Comparison of ENCODE assay signal across 1 cellular context in the genomic region with DNA sequence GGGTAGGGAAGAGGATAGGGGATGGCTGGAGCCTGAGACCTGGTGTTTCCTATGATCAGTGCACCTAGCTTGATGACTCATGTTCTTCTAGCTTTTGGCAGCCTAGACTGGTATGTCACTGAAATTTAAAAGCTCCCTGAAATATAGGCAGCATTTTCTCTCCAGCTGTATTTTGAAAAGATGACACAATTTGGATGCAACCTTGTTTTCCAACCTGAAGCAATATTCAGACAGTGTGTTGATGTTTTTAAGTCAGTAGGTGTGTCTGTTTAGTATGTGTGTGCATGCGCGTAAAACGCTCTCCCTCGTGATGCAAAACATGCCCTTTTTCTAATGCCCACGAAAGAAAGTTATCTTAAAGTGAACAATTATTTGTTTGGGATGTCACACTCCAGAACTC.
TF ChIP-seq lines count a peak whose summit lies in the region.

No MANE protein-coding gene starts in this region.

TF ChIP-seq in SK-N-SH treated with all-trans-retinoic acid at 6 μM for 48 hours, 23 proteins besides CTCF, POLR2A, EP300 and RAD21 (continued from another document):
- TF ChIP-seq, protein P1, sequence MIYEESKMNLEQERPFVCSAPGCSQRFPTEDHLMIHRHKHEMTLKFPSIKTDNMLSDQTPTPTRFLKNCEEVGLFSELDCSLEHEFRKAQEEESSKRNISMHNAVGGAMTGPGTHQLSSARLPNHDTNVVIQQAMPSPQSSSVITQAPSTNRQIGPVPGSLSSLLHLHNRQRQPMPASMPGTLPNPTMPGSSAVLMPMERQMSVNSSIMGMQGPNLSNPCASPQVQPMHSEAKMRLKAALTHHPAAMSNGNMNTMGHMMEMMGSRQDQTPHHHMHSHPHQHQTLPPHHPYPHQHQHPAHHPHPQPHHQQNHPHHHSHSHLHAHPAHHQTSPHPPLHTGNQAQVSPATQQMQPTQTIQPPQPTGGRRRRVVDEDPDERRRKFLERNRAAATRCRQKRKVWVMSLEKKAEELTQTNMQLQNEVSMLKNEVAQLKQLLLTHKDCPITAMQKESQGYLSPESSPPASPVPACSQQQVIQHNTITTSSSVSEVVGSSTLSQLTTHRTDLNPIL (CRISPR knock-in tag; IDR thresholded peaks at IDR 0.05; ENCODE audit: low read depth) = no peak
- TF ChIP-seq ESRRG (CRISPR knock-in tag; IDR thresholded peaks at IDR 0.05) (no peak), ARNTL (CRISPR knock-in tag; IDR thresholded peaks at IDR 0.05; ENCODE audit: borderline replicate concordance, low read depth) (no peak), ISL1 (CRISPR knock-in tag; IDR thresholded peaks at IDR 0.05) (no peak), BACH2 (CRISPR knock-in tag; IDR thresholded peaks at IDR 0.05; ENCODE audit: borderline replicate concordance) (no peak), ZNF8 (CRISPR knock-in tag; IDR thresholded peaks at IDR 0.05) (no peak), ZNF565 (CRISPR knock-in tag; conservative IDR thresholded peaks at IDR 0.05; ENCODE audit: low read depth) (no peak), ZNF70 (CRISPR knock-in tag; IDR thresholded peaks at IDR 0.05) (no peak), TOX (CRISPR knock-in tag; IDR thresholded peaks at IDR 0.05; ENCODE audit: borderline replicate concordance) (no peak)
- TF ChIP-seq, protein P2, sequence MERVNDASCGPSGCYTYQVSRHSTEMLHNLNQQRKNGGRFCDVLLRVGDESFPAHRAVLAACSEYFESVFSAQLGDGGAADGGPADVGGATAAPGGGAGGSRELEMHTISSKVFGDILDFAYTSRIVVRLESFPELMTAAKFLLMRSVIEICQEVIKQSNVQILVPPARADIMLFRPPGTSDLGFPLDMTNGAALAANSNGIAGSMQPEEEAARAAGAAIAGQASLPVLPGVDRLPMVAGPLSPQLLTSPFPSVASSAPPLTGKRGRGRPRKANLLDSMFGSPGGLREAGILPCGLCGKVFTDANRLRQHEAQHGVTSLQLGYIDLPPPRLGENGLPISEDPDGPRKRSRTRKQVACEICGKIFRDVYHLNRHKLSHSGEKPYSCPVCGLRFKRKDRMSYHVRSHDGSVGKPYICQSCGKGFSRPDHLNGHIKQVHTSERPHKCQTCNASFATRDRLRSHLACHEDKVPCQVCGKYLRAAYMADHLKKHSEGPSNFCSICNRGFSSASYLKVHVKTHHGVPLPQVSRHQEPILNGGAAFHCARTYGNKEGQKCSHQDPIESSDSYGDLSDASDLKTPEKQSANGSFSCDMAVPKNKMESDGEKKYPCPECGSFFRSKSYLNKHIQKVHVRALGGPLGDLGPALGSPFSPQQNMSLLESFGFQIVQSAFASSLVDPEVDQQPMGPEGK (CRISPR knock-in tag; IDR thresholded peaks at IDR 0.05; ENCODE audit: borderline replicate concordance) = no peak
